ENCODE assay signal across 20 cellular contexts in genomic region chr17:41315814-41316430, GRCh38. TPM values are rescaled to one million over a fixed set of nuclear protein-coding genes. Genes with fewer than 3 reads are reported as not detected.
"Had no signal": no experiment of that assay in that cellular context is flagged by ENCODE, and none has a peak within 500 bp of the region (broad histone marks: within the 10 kb centered on the region; RNA-seq: fewer than 3 reads in every experiment).

No MANE protein-coding gene starts in this region.

- H3K27ac Mint-ChIP-seq: activated naive CD8-positive, alpha-beta T cell; T-helper 2 cell treated with Interferon-gamma antibody and Interleukin-4, amounts not matched to agents 5 μg/mL and 100 μg/mL, for 36 hours had no signal

- H3K4me3 ChIP-seq: esophagus muscularis mucosa, left lung, pancreas, stomach, uterus had no signal

- DNase-seq: activated effector memory CD4-positive, alpha-beta T cell treated with anti-CD3 and anti-CD28 coated beads, Interleukin-2, amount 50 U/mL, for 16 hours; activated T-cell treated with anti-CD3 and anti-CD28 coated beads, Interleukin-2, amount 50 U/mL, for 1 hour; amygdala; brain microvascular endothelial cell; cerebellar nuclear complex; dermis blood vessel endothelial cell; mesendoderm; stimulated activated CD4-positive, alpha-beta T cell treated with anti-CD3 and anti-CD28 coated beads, Interleukin-4, amount 100 ng/mL, for 4 hours; stomach; uterus had no signal

- ATAC-seq: activated CD4-positive, CD25-positive, alpha-beta regulatory T cell treated with anti-CD3 and anti-CD28 coated beads, Interleukin-2, amount 50 U/mL, for 24 hours; left lung; pancreas had no signal

- H3K27me3 Mint-ChIP-seq: activated naive CD8-positive, alpha-beta T cell had no signal

- H3K36me3 ChIP-seq: brain microvascular endothelial cell, esophagus muscularis mucosa, left lung, pancreas, stomach, uterus had no signal

- H3K4me3 Mint-ChIP-seq: activated naive CD8-positive, alpha-beta T cell; T-helper 2 cell treated with Interferon-gamma antibody and Interleukin-4, amounts not matched to agents 5 μg/mL and 100 μg/mL, for 36 hours had no signal

- H3K27ac ChIP-seq: brain microvascular endothelial cell, esophagus muscularis mucosa, left lung, pancreas, stomach, uterus had no signal

- H3K27me3 ChIP-seq: brain microvascular endothelial cell, pancreas, uterus had no signal

- H3K9me3 Mint-ChIP-seq: T-helper 2 cell treated with Interferon-gamma antibody and Interleukin-4, amounts not matched to agents 5 μg/mL and 100 μg/mL, for 36 hours had no signal

- H3K9me3 ChIP-seq: pancreas had no signal

- H3K4me1 ChIP-seq: esophagus muscularis mucosa, left lung, pancreas, stomach, uterus had no signal

RNA-seq across cellular contexts. Expression of gene KRTAP17-1, which starts 0.4 kb away (rescaled TPM):
- total RNA-seq: dermis blood vessel endothelial cell, esophagus muscularis mucosa, fibroblast of villous mesenchyme, left lung, pancreas, skeletal muscle tissue, stomach, uterus had no signal
- polyA plus RNA-seq: neural cell, pancreas, stomach had no signal

RNA-seq across cellular contexts. Expression of gene KRTAP16-1, which starts 6.8 kb away (rescaled TPM):
- total RNA-seq: dermis blood vessel endothelial cell, esophagus muscularis mucosa, fibroblast of villous mesenchyme, left lung, pancreas, skeletal muscle tissue, stomach, uterus had no signal
- polyA plus RNA-seq: neural cell, pancreas, stomach had no signal

RNA-seq across cellular contexts. Expression of gene KRTAP29-1, which starts 13.3 kb away (rescaled TPM):
- total RNA-seq: dermis blood vessel endothelial cell, esophagus muscularis mucosa, fibroblast of villous mesenchyme, left lung, pancreas, skeletal muscle tissue, stomach, uterus had no signal
- polyA plus RNA-seq: neural cell, pancreas, stomach had no signal

RNA-seq across cellular contexts. Expression of gene KRT33A, which starts 34.7 kb away (rescaled TPM):
- total RNA-seq: dermis blood vessel endothelial cell, esophagus muscularis mucosa, fibroblast of villous mesenchyme, left lung, pancreas, skeletal muscle tissue, stomach, uterus had no signal
- polyA plus RNA-seq: neural cell, pancreas had no signal

RNA-seq across cellular contexts. Expression of gene KRTAP9-7, which starts 40.4 kb away (rescaled TPM):
- total RNA-seq: dermis blood vessel endothelial cell, esophagus muscularis mucosa, fibroblast of villous mesenchyme, left lung, pancreas, skeletal muscle tissue, stomach, uterus had no signal
- polyA plus RNA-seq: neural cell, pancreas, stomach, thymus had no signal
